8 cellular contexts compared by ENCODE assay signal in genomic region chr3:170690133-170690981, GRCh38.
DNase-seq lines count a peak whose midpoint lies in the region; ATAC-seq, FAIRE-seq and TF ChIP-seq lines count a peak whose summit lies in the region.

No MANE protein-coding gene starts in this region.

- no peak overlapping the region for H2BK15ac ChIP-seq in neuronal stem cell (ENCODE audit: low read length)

- no peaks in the 10 kb centered on the region for H3K36me3 ChIP-seq in esophagus muscularis mucosa
- H3K36me3 ChIP-seq in neuronal stem cell (replicated peaks in 1 of 2; ENCODE audit: control insufficient read depth in 2 of 2, insufficient read depth in 2 of 2, low read length in 2 of 2), result no peaks in the 10 kb centered on the region
- no peaks in the 10 kb centered on the region for H3K36me3 ChIP-seq in upper lobe of left lung

- no peak overlapping the region for H4K8ac ChIP-seq in neuronal stem cell (ENCODE audit: low read depth, low read length)

- H3K4me1 ChIP-seq in esophagus muscularis mucosa, result peaks cover 0 to 14% (median 11%) of the 10 kb centered on the region in 4 donors
- peaks cover 0 to 4% of the 10 kb centered on the region in 2 donors for H3K4me1 ChIP-seq in neuronal stem cell (ENCODE audit: control insufficient read depth in 2 of 2, insufficient read depth in 1 of 2, low read depth in 1 of 2, low read length in 2 of 2)
- H3K4me1 ChIP-seq in upper lobe of left lung, result peaks cover 0 to 11% (median 7%) of the 10 kb centered on the region in 4 donors

- no peak overlapping the region for H2AFZ ChIP-seq in neuronal stem cell (ENCODE audit: low read length)

- H3K14ac ChIP-seq in neuronal stem cell (ENCODE audit: low read length), result no peak overlapping the region

- H3K23ac ChIP-seq in neuronal stem cell (ENCODE audit: low read depth, low read length, poor library complexity), result no peak overlapping the region

- H4K91ac ChIP-seq in neuronal stem cell (ENCODE audit: low read depth, low read length, poor library complexity), result no peak overlapping the region

- intact Hi-C loops in esophagus muscularis mucosa (cut with DNase I), result loop anchor here (10.0 kb wide), 1 partner anchor 276 kb away; the partner anchor contains the start of gene CLDN11

- H3K18ac ChIP-seq in neuronal stem cell (ENCODE audit: low read length), result no peak overlapping the region

- H3K9me3 ChIP-seq in esophagus muscularis mucosa (no peaks in the 10 kb centered on the region), neuronal stem cell (replicated peaks in 1 of 2; ENCODE audit: control insufficient read depth in 2 of 2, insufficient read depth in 1 of 2, low read depth in 1 of 2, low read length in 2 of 2) (no peaks in the 10 kb centered on the region), upper lobe of left lung (no peaks in the 10 kb centered on the region)

- H3K27me3 ChIP-seq in esophagus muscularis mucosa, result no peaks in the 10 kb centered on the region
- no peaks in the 10 kb centered on the region for H3K27me3 ChIP-seq in neuronal stem cell (ENCODE audit: control insufficient read depth in 3 of 3, insufficient read depth in 3 of 3, low read depth in 1 of 3, low read length in 3 of 3)
- no peaks in the 10 kb centered on the region for H3K27me3 ChIP-seq in upper lobe of left lung

- TF ChIP-seq EP300 in esophagus muscularis mucosa (IDR thresholded peaks at IDR 0.05) (no peak), upper lobe of left lung (IDR thresholded peaks at IDR 0.05) (no peak)

- peak; percentile 80 to 88 for ATAC-seq in upper lobe of left lung (ENCODE audit: low FRiP score in 2 of 2)
- ATAC-seq in GM21390 (IDR thresholded peaks at IDR 0.05; ENCODE audit: unreplicated experiment), result no peak

- no peak overlapping the region for H2AK5ac ChIP-seq in neuronal stem cell (ENCODE audit: low read depth, low read length)

- TF ChIP-seq POLR2A in H54 (IDR thresholded peaks at IDR 0.05; ENCODE audit: low read depth, low read length), result no peak
- no peak for TF ChIP-seq POLR2A in esophagus muscularis mucosa (IDR thresholded peaks at IDR 0.05; ENCODE audit: low read depth)
- no peak for TF ChIP-seq POLR2A in upper lobe of left lung (IDR thresholded peaks at IDR 0.05)

- peak; percentile 4 for DNase-seq in DMS114 treated with DMSO at 0.1 percent for 48 hours (lab: John Stamatoyannopoulos, UW; ENCODE audit: unreplicated experiment)
- DNase-seq in H54 (ENCODE audit: insufficient read length, low spot score), result peak; percentile 35
- DNase-seq in NCI-H2227 treated with DMSO at 0.1 percent for 48 hours (lab: John Stamatoyannopoulos, UW), result peak; percentile 25
- DNase-seq in activated CD4-positive, alpha-beta T cell treated with anti-CD3 and anti-CD28 coated beads, Interleukin-2, amount 50 U/mL, for 48 hours, result peak; percentile 58 to 67
- DNase-seq in esophagus muscularis mucosa (ENCODE audit: extremely low spot score), result no peak
- peak; percentile 18 for DNase-seq in neuronal stem cell (ENCODE audit: low spot score)
- DNase-seq in upper lobe of left lung, result peak; percentile 65 to 90

- TF ChIP-seq CTCF in esophagus muscularis mucosa (IDR thresholded peaks at IDR 0.05) (peak; percentile 30 to 59 (median 46)), upper lobe of left lung (IDR thresholded peaks at IDR 0.05) (peak in 5 of 6 experiments; percentile 44 to 60 (median 57))

- no peak overlapping the region for H3K9ac ChIP-seq in neuronal stem cell (ENCODE audit: low read depth, low read length, poor library complexity)

- H3K79me1 ChIP-seq in neuronal stem cell (ENCODE audit: low read depth, low read length), result no peaks in the 10 kb centered on the region

- H2BK5ac ChIP-seq in neuronal stem cell (ENCODE audit: low read length), result no peak overlapping the region

- no peak for FAIRE-seq in H54 (lab: Jason Lieb, UNC)

- 70% methylated on average over 14 of the region's 14 CpGs for WGBS in esophagus muscularis mucosa
- no CpG with 5 or more reads among the region's 14 CpGs for WGBS in neuronal stem cell (ENCODE audit: extremely low coverage in 2 of 2, insufficient read length in 2 of 2, insufficient replicate concordance in 1 of 2), 2 donors
- WGBS in upper lobe of left lung, 2 donors, result 50 to 59% methylated on average over 13 to 14 of the region's 14 CpGs

- H3K27ac ChIP-seq in esophagus muscularis mucosa (replicated peaks in 1 of 4), result no peak overlapping the region
- H3K27ac ChIP-seq in neuronal stem cell (replicated peaks; ENCODE audit: low read length), result no peak overlapping the region
- H3K27ac ChIP-seq in upper lobe of left lung, result no peak overlapping the region

- no peak overlapping the region for H3K4ac ChIP-seq in neuronal stem cell (ENCODE audit: low read length)

- no peak overlapping the region for H2BK12ac ChIP-seq in neuronal stem cell (ENCODE audit: low read length)

- no peak overlapping the region for H2BK120ac ChIP-seq in neuronal stem cell (ENCODE audit: low read depth, low read length)

- H3K4me3 ChIP-seq in esophagus muscularis mucosa, result no peak overlapping the region
- no peak overlapping the region for H3K4me3 ChIP-seq in neuronal stem cell (ENCODE audit: low read length in 2 of 2)
- H3K4me3 ChIP-seq in upper lobe of left lung, result no peak overlapping the region

- no peak overlapping the region for H3K4me2 ChIP-seq in neuronal stem cell (ENCODE audit: insufficient read depth, low read length, poor library complexity, severe bottlenecking)
